In genomic region chr10:97522071-97522470, GRCh38 we compare ENCODE assay signal across 17 cellular contexts. TPM values are rescaled to one million over a fixed set of nuclear protein-coding genes. Genes with fewer than 3 reads are reported as not detected.
A peak's percentile ranks its signal among the peaks of the same experiment; 100 is the strongest.
DNase-seq lines count a peak whose midpoint lies in the region; ATAC-seq and TF ChIP-seq lines count a peak whose summit lies in the region.
"Had no signal": no experiment of that assay in that cellular context is flagged by ENCODE, and none has a peak within 500 bp of the region (broad histone marks: within the 10 kb centered on the region; RNA-seq: fewer than 3 reads in every experiment).

No MANE protein-coding gene starts in this region.

- H3K9ac ChIP-seq in BLaER1 (no peak overlapping the region), smooth muscle cell (ENCODE audit: low read depth) (no peak overlapping the region)
- H3K9ac ChIP-seq: GM23248 had no signal

- H3F3A ChIP-seq in smooth muscle cell (ENCODE audit: low read depth) = peaks cover 7% of the 10 kb centered on the region

- H3K9me3 Mint-ChIP-seq in activated CD4-positive, alpha-beta T cell treated with anti-CD3 and anti-CD28 coated beads for 36 hours (ENCODE audit: low read depth) = no peaks in the 10 kb centered on the region
- no peaks in the 10 kb centered on the region for H3K9me3 Mint-ChIP-seq in immature natural killer cell

- POLR2A ChIA-PET in activated CD4-positive, alpha-beta T cell treated with anti-CD3 and anti-CD28 coated beads for 36 hours (lab: Charles Lee) = no interaction called here

- ATAC-seq in Right ventricle myocardium superior (ENCODE audit: poor library complexity) = peak; percentile 45
- ATAC-seq in psoas muscle = peak in 3 of 4 donors; percentile 42 to 63 (median 59)
- no peak for ATAC-seq in activated CD4-positive, alpha-beta T cell treated with anti-CD3 and anti-CD28 coated beads for 36 hours
- ATAC-seq: GM12878 had no signal

- peak overlapping the region; percentile 40 for H3K4me2 ChIP-seq in BLaER1
- H3K4me2 ChIP-seq in smooth muscle cell = no peak overlapping the region

- H3K9me3 ChIP-seq in BLaER1 = no peaks in the 10 kb centered on the region
- no peaks in the 10 kb centered on the region for H3K9me3 ChIP-seq in psoas muscle
- no peaks in the 10 kb centered on the region for H3K9me3 ChIP-seq in smooth muscle cell (replicated peaks; ENCODE audit: low read depth)
- H3K9me3 ChIP-seq in BE2C = no peaks in the 10 kb centered on the region

- H3K4me1 ChIP-seq in BLaER1 (peaks cover 42% of the 10 kb centered on the region), psoas muscle (peaks cover 42% of the 10 kb centered on the region), smooth muscle cell (ENCODE audit: low read depth) (peaks cover 15% of the 10 kb centered on the region), BE2C (no peaks in the 10 kb centered on the region)

- no peak overlapping the region for H3K4me3 Mint-ChIP-seq in activated CD4-positive, alpha-beta T cell treated with anti-CD3 and anti-CD28 coated beads for 36 hours
- no peak overlapping the region for H3K4me3 Mint-ChIP-seq in immature natural killer cell

- H2AFZ ChIP-seq in smooth muscle cell (ENCODE audit: low read depth) = no peak overlapping the region
- H2AFZ ChIP-seq: GM23248 had no signal

- CTCF ChIA-PET in activated CD4-positive, alpha-beta T cell treated with anti-CD3 and anti-CD28 coated beads for 36 hours (lab: Charles Lee) = interaction anchor here (0.5 to 1.6 kb wide), 5 partner anchors 12 to 307 kb away, joined by 3 to 8 read pairs (median 4); partner anchors contain the start of gene RRP12

- TF ChIP-seq CTCF in psoas muscle (IDR thresholded peaks at IDR 0.05) = no peak
- no peak for TF ChIP-seq CTCF in smooth muscle cell (IDR thresholded peaks at IDR 0.05; ENCODE audit: borderline replicate concordance, insufficient read depth, poor library complexity, severe bottlenecking)
- no peak for TF ChIP-seq CTCF in BE2C (IDR thresholded peaks at IDR 0.05; ENCODE audit: low read depth, low read length)

- H3K27me3 ChIP-seq in BLaER1 = no peaks in the 10 kb centered on the region
- no peaks in the 10 kb centered on the region for H3K27me3 ChIP-seq in psoas muscle (ENCODE audit: insufficient read depth in 3 of 3, low read length in 2 of 3)
- no peaks in the 10 kb centered on the region for H3K27me3 ChIP-seq in smooth muscle cell (ENCODE audit: low read depth)
- H3K27me3 ChIP-seq in BE2C = no peaks in the 10 kb centered on the region

- H3K27ac ChIP-seq in BLaER1 (no peak overlapping the region), psoas muscle (peak overlapping the region; percentile 30), smooth muscle cell (ENCODE audit: low read depth) (no peak overlapping the region)
- H3K27ac ChIP-seq: GM23248, HL-60 had no signal

- H3K27ac Mint-ChIP-seq in activated CD4-positive, alpha-beta T cell treated with anti-CD3 and anti-CD28 coated beads for 36 hours = no peak overlapping the region
- no peak overlapping the region for H3K27ac Mint-ChIP-seq in immature natural killer cell

- H3K36me3 ChIP-seq in BLaER1 (no peaks in the 10 kb centered on the region), psoas muscle (ENCODE audit: insufficient read depth in 1 of 2, low read depth in 1 of 2) (no peaks in the 10 kb centered on the region), smooth muscle cell (ENCODE audit: low read depth) (no peaks in the 10 kb centered on the region), BE2C (no peaks in the 10 kb centered on the region)

- no peaks in the 10 kb centered on the region for H3K27me3 Mint-ChIP-seq in activated CD4-positive, alpha-beta T cell treated with anti-CD3 and anti-CD28 coated beads for 36 hours
- H3K27me3 Mint-ChIP-seq in immature natural killer cell (ENCODE audit: low read depth in 3 of 3) = peaks cover 0 to 8% (median 4%) of the 10 kb centered on the region in 3 donors

- DNase-seq in Right ventricle myocardium superior (no peak), kidney tubule cell (ENCODE audit: low spot score) (peak; percentile 45), psoas muscle (no peak), smooth muscle cell (lab: John Stamatoyannopoulos, UW; ENCODE audit: unreplicated experiment) (no peak), BE2C (no peak), immature natural killer cell (no peak)
- no peak for DNase-seq in activated CD4-positive, alpha-beta T cell treated with anti-CD3 and anti-CD28 coated beads for 36 hours
- DNase-seq: 8988T, C1 segment of cervical spinal cord, GDM1, GM23248, NCI-H187, NCI-H345, NCI-H526 treated with DMSO at 0.1 percent for 48 hours had no signal

- no peaks in the 10 kb centered on the region for H3K36me3 Mint-ChIP-seq in activated CD4-positive, alpha-beta T cell treated with anti-CD3 and anti-CD28 coated beads for 36 hours (ENCODE audit: low read depth)
- H3K36me3 Mint-ChIP-seq in immature natural killer cell = no peaks in the 10 kb centered on the region

- 30 to 43% (median 35%) methylated on average over 6 of the region's 6 CpGs for WGBS in psoas muscle, 3 donors
- 90% methylated on average over 6 of the region's 6 CpGs for WGBS in smooth muscle cell (ENCODE audit: low lambda C conversion rate)

- H3K79me2 ChIP-seq in smooth muscle cell (ENCODE audit: low read depth) = peaks cover 89% of the 10 kb centered on the region

- H4K20me1 ChIP-seq in BLaER1 = no peaks in the 10 kb centered on the region
- peaks cover 98% of the 10 kb centered on the region for H4K20me1 ChIP-seq in smooth muscle cell (ENCODE audit: low read depth)

- intact Hi-C loops in Right ventricle myocardium superior (cut with DNase I) (no loop called here), psoas muscle (cut with DNase I) (no loop called here)
- intact Hi-C loops in activated CD4-positive, alpha-beta T cell treated with anti-CD3 and anti-CD28 coated beads for 36 hours (cut with DNase I, micrococcal nuclease) = no loop called here

- no peaks in the 10 kb centered on the region for H3K4me1 Mint-ChIP-seq in activated CD4-positive, alpha-beta T cell treated with anti-CD3 and anti-CD28 coated beads for 36 hours
- H3K4me1 Mint-ChIP-seq in immature natural killer cell = no peaks in the 10 kb centered on the region

- H3K4me3 ChIP-seq in BLaER1 (no peak overlapping the region), psoas muscle (no peak overlapping the region), smooth muscle cell (no peak overlapping the region), BE2C (ENCODE audit: low read depth, low read length) (no peak overlapping the region)
- H3K4me3 ChIP-seq: GM12878, GM23248 had no signal

RNA-seq across cellular contexts. Expression of gene UBTD1, which starts 23.3 kb away (rescaled TPM):
- total RNA-seq in Right ventricle myocardium superior (26.7 TPM), psoas muscle (10 to 100 TPM; 16.0 to 39.2 (median 22.2) TPM), smooth muscle cell (26.5 and 27.1 TPM in 2 replicates)
- polyA plus RNA-seq in psoas muscle (10 to 100 TPM; 43.6 to 59.2 (median 56.7) TPM), smooth muscle cell (59.9 and 61.5 TPM in 2 replicates), immature natural killer cell (1 to 10 TPM; 1.7 to 3.2 (median 2.9) TPM)
- polyA plus RNA-seq in BE2C (2012; ENCODE audit: insufficient read depth, insufficient read length, low read depth) = 5.9 TPM
- total RNA-seq in activated CD4-positive, alpha-beta T cell treated with anti-CD3 and anti-CD28 coated beads for 36 hours = 1 to 10 TPM; 1.4 to 1.5 TPM

RNA-seq across cellular contexts. Expression of gene MMS19, which starts 23.8 kb away (rescaled TPM):
- total RNA-seq in Right ventricle myocardium superior = 34.0 TPM
- 10 to 100 TPM; 33.2 to 39.6 (median 34.4) TPM for total RNA-seq in psoas muscle
- polyA plus RNA-seq in psoas muscle = 10 to 100 TPM; 29.8 to 47.6 (median 43.1) TPM
- 97.9 and 125 TPM in 2 replicates for total RNA-seq in smooth muscle cell
- 76.8 and 81.4 TPM in 2 replicates for polyA plus RNA-seq in smooth muscle cell
- 102 TPM for polyA plus RNA-seq in BE2C (2012; ENCODE audit: insufficient read depth, insufficient read length, low read depth)
- 100 to 1,000 TPM in 1 of 2 experiments, 10 to 100 TPM in 1; 91.3 to 107 TPM for total RNA-seq in activated CD4-positive, alpha-beta T cell treated with anti-CD3 and anti-CD28 coated beads for 36 hours
- 10 to 100 TPM; 21.8 to 32.0 (median 29.6) TPM for polyA plus RNA-seq in immature natural killer cell

RNA-seq across cellular contexts. Expression of gene ANKRD2, which starts 50.5 kb away (rescaled TPM):
- total RNA-seq in Right ventricle myocardium superior (152 TPM), psoas muscle (1,000 to 10,000 TPM; 1,055 to 3,522 (median 2,378) TPM), smooth muscle cell (not detected in 2 replicates)
- polyA plus RNA-seq in psoas muscle (1,000 to 10,000 TPM in 2 of 3 donors, 100 to 1,000 TPM in 1; 254 to 5,473 (median 1,117) TPM), smooth muscle cell (0.30 TPM in 1 of 2 replicates, not detected in the other), immature natural killer cell (not detected)
- not detected for polyA plus RNA-seq in BE2C (2012; ENCODE audit: insufficient read depth, insufficient read length, low read depth)
- total RNA-seq in activated CD4-positive, alpha-beta T cell treated with anti-CD3 and anti-CD28 coated beads for 36 hours = not detected
- total RNA-seq: GM23248 had no signal
- polyA plus RNA-seq: GM23248 had no signal

Comparison
In these comparisons a context has a peak if more than half of its experiments do, and no peak if none do; other contexts are left out.
1. RNA of gene UBTD1, which starts 23.3 kb away (total RNA-seq): 16.0 to 39.2 TPM in psoas muscle, 26.7 TPM in Right ventricle myocardium superior (single experiment) and 26.5 to 27.1 TPM in smooth muscle cell; 1.4 to 1.5 TPM in activated CD4-positive, alpha-beta T cell treated with anti-CD3 and anti-CD28 coated beads for 36 hours; every median in the first group is over 4 times any median in the second.
2. RNA of gene ANKRD2, which starts 50.5 kb away (total RNA-seq): 1,055 to 3,522 TPM in psoas muscle and 152 TPM in Right ventricle myocardium superior (single experiment); not detected in activated CD4-positive, alpha-beta T cell treated with anti-CD3 and anti-CD28 coated beads for 36 hours and not detected in smooth muscle cell; every median in the first group is over 100 times any median in the second.